15 cellular contexts compared by ENCODE assay signal in genomic region chr1:156781585-156782186, GRCh38. TPM values are rescaled to one million over a fixed set of nuclear protein-coding genes. Genes with fewer than 3 reads are reported as not detected.
DNase-seq lines count a peak whose midpoint lies in the region; ATAC-seq, FAIRE-seq and TF ChIP-seq lines count a peak whose summit lies in the region.
"Had no signal": no experiment of that assay in that cellular context is flagged by ENCODE, and none has a peak within 500 bp of the region (broad histone marks: within the 10 kb centered on the region; RNA-seq: fewer than 3 reads in every experiment).

No MANE protein-coding gene starts in this region.

- no peak for ATAC-seq in HG02798 (IDR thresholded peaks at IDR 0.05; ENCODE audit: poor library complexity, unreplicated experiment)
- ATAC-seq in HG02884 (IDR thresholded peaks at IDR 0.05; ENCODE audit: unreplicated experiment), result no peak

- DNase-seq in activated naive CD4-positive, alpha-beta T cell treated with anti-CD3 and anti-CD28 coated beads, Interleukin-2, amount 50 U/mL, for 16 hours, result no peak
- peak; percentile 55 for DNase-seq in astrocyte (ENCODE audit: low read depth)
- peak; percentile 69 for DNase-seq in glomerular visceral epithelial cell (ENCODE audit: extremely low spot score)
- DNase-seq in stromal cell of bone marrow (ENCODE audit: low read depth), result peak; percentile 68
- DNase-seq in transverse colon, result no peak
- DNase-seq: activated effector memory CD4-positive, alpha-beta T cell treated with Interleukin-2 at 50 U/mL for 16 hours; DMS79; NCI-H1048; NCI-H2227 treated with DMSO at 0.1 percent for 48 hours; stimulated activated CD4-positive, alpha-beta T cell treated with anti-CD3 and anti-CD28 coated beads, Interleukin-2, amount 100 ng/mL, for 48 hours had no signal

- no peak overlapping the region for H3K4me2 ChIP-seq in astrocyte (ENCODE audit: low read length)

- no peaks in the 10 kb centered on the region for H3K9me3 Mint-ChIP-seq in activated naive CD4-positive, alpha-beta T cell treated with anti-CD3 and anti-CD28 coated beads, Interleukin-2, amount 50 U/mL, for 24 hours
- H3K9me3 Mint-ChIP-seq in astrocyte (ENCODE audit: unreplicated experiment), result no peaks in the 10 kb centered on the region
- H3K9me3 Mint-ChIP-seq: central memory CD8-positive, alpha-beta T cell had no signal

- H3K4me3 Mint-ChIP-seq in activated naive CD4-positive, alpha-beta T cell treated with anti-CD3 and anti-CD28 coated beads, Interleukin-2, amount 50 U/mL, for 24 hours, result no peak overlapping the region
- H3K4me3 Mint-ChIP-seq in astrocyte (ENCODE audit: unreplicated experiment), result peak overlapping the region; percentile 15
- H3K4me3 Mint-ChIP-seq: central memory CD8-positive, alpha-beta T cell had no signal

- H3K36me3 ChIP-seq in astrocyte (ENCODE audit: insufficient read depth, low read length), result peaks cover 6% of the 10 kb centered on the region
- peaks cover 0 to 26% (median 7%) of the 10 kb centered on the region in 4 donors for H3K36me3 ChIP-seq in transverse colon

- intact Hi-C loops in transverse colon (cut with DNase I; ENCODE audit: low total_unique reads), result no loop called here

- TF ChIP-seq CTCF in astrocyte (IDR thresholded peaks at IDR 0.05; ENCODE audit: insufficient read depth, low read depth, low read length) (no peak), transverse colon (IDR thresholded peaks at IDR 0.05) (no peak)

- H2AFZ ChIP-seq in astrocyte (ENCODE audit: low read depth, low read length), result no peak overlapping the region

- peaks cover 14% of the 10 kb centered on the region for H3K36me3 Mint-ChIP-seq in activated naive CD4-positive, alpha-beta T cell treated with anti-CD3 and anti-CD28 coated beads, Interleukin-2, amount 50 U/mL, for 24 hours
- peaks cover 9% of the 10 kb centered on the region for H3K36me3 Mint-ChIP-seq in astrocyte (ENCODE audit: low read depth, unreplicated experiment)

- H3K4me3 ChIP-seq in astrocyte (ENCODE audit: insufficient read depth, low read depth, low read length) (no peak overlapping the region), transverse colon (no peak overlapping the region)

- no peak overlapping the region for H3K27ac ChIP-seq in astrocyte (ENCODE audit: low read depth, low read length)
- H3K27ac ChIP-seq in transverse colon, result no peak overlapping the region
- H3K27ac ChIP-seq: epithelial cell of prostate had no signal

- no peak for TF ChIP-seq EP300 in transverse colon (IDR thresholded peaks at IDR 0.05; ENCODE audit: low read depth)

- peaks cover 36% of the 10 kb centered on the region for H3K4me1 Mint-ChIP-seq in activated naive CD4-positive, alpha-beta T cell treated with anti-CD3 and anti-CD28 coated beads, Interleukin-2, amount 50 U/mL, for 24 hours
- peaks cover 17% of the 10 kb centered on the region for H3K4me1 Mint-ChIP-seq in astrocyte (ENCODE audit: low read depth, unreplicated experiment)

- H3K27me3 Mint-ChIP-seq in activated naive CD4-positive, alpha-beta T cell treated with anti-CD3 and anti-CD28 coated beads, Interleukin-2, amount 50 U/mL, for 24 hours, result no peaks in the 10 kb centered on the region
- H3K27me3 Mint-ChIP-seq in astrocyte (ENCODE audit: low read depth, unreplicated experiment), result no peaks in the 10 kb centered on the region
- H3K27me3 Mint-ChIP-seq: central memory CD8-positive, alpha-beta T cell had no signal

- no peaks in the 10 kb centered on the region for H3K27me3 ChIP-seq in astrocyte (ENCODE audit: insufficient read depth, low read length)
- no peaks in the 10 kb centered on the region for H3K27me3 ChIP-seq in transverse colon

- FAIRE-seq in astrocyte (lab: Jason Lieb, UNC), result no peak

- no peak for TF ChIP-seq POLR2A in transverse colon (IDR thresholded peaks at IDR 0.05)

- peaks cover 78% of the 10 kb centered on the region for H4K20me1 ChIP-seq in astrocyte (ENCODE audit: insufficient read depth, low read length)

- no peaks in the 10 kb centered on the region for H3K9me3 ChIP-seq in astrocyte (ENCODE audit: insufficient read depth, low read depth, low read length)
- no peaks in the 10 kb centered on the region for H3K9me3 ChIP-seq in transverse colon

- H3K9ac ChIP-seq in astrocyte (ENCODE audit: low read length), result no peak overlapping the region

- peak overlapping the region; percentile 55 for H3K27ac Mint-ChIP-seq in activated naive CD4-positive, alpha-beta T cell treated with anti-CD3 and anti-CD28 coated beads, Interleukin-2, amount 50 U/mL, for 24 hours
- H3K27ac Mint-ChIP-seq in astrocyte (ENCODE audit: unreplicated experiment), result peak overlapping the region; percentile 64

- in situ Hi-C loops in transverse colon (cut with MboI; ENCODE audit: low pct_ligation_motif_present in 1 of 4, low pct_unique_long_range_greater_than_20kb in 1 of 4, low sequenced_read_pairs in 3 of 4), result no loop called here

- H3K79me2 ChIP-seq in astrocyte (ENCODE audit: insufficient read depth, low read length), result peaks cover 80% of the 10 kb centered on the region

- peaks cover 5% of the 10 kb centered on the region for H3K4me1 ChIP-seq in astrocyte (ENCODE audit: insufficient read depth, low read length)
- H3K4me1 ChIP-seq in transverse colon, result peaks cover 0 to 11% (median 4%) of the 10 kb centered on the region in 4 donors

RNA-seq across cellular contexts. Expression of gene PRCC, which starts 14.4 kb away (rescaled TPM):
- total RNA-seq in astrocyte, result 75.5 and 78.3 TPM in 2 replicates
- total RNA-seq in transverse colon, result 10 to 100 TPM; 15.1 to 69.9 (median 39.4) TPM

RNA-seq across cellular contexts. Expression of gene HDGF, which starts 30.2 kb away (rescaled TPM):
- 179 and 190 TPM in 2 replicates for total RNA-seq in astrocyte
- total RNA-seq in transverse colon, result 100 to 1,000 TPM; 150 to 204 (median 179) TPM

RNA-seq across cellular contexts. Expression of gene SH2D2A, which starts 35.0 kb away (rescaled TPM):
- 0.89 and 1.1 TPM in 2 replicates for total RNA-seq in astrocyte
- total RNA-seq in transverse colon, result 1 to 10 TPM in 3 of 4 donors, not detected in 1; 1.9 to 5.9 (median 3.4) TPM

RNA-seq across cellular contexts. Expression of gene MRPL24, which starts 40.8 kb away (rescaled TPM):
- total RNA-seq in astrocyte, result 37.4 and 46.5 TPM in 2 replicates
- total RNA-seq in transverse colon, result 10 to 100 TPM in 3 of 4 donors, 1 to 10 TPM in 1; 6.8 to 44.9 (median 37.1) TPM

RNA-seq across cellular contexts. Expression of gene ISG20L2, which starts 53.1 kb away (rescaled TPM):
- total RNA-seq in astrocyte, result 30.1 and 33.4 TPM in 2 replicates
- total RNA-seq in transverse colon, result 10 to 100 TPM; 25.8 to 61.7 (median 33.1) TPM

Comparison
In these comparisons a context has a peak if more than half of its experiments do, and no peak if none do; other contexts are left out.
1. DNase-seq: peak in astrocyte (single experiment), glomerular visceral epithelial cell (single experiment) and stromal cell of bone marrow (single experiment); none in activated naive CD4-positive, alpha-beta T cell treated with anti-CD3 and anti-CD28 coated beads, Interleukin-2, amount 50 U/mL, for 16 hours (single experiment) and transverse colon (single experiment).